ENCODE assay signal across 8 cellular contexts in genomic region chr14:24036180-24036962, GRCh38. TPM values are rescaled to one million over a fixed set of nuclear protein-coding genes. Genes with fewer than 3 reads are reported as not detected.
DNase-seq lines count a peak whose midpoint lies in the region; ATAC-seq and TF ChIP-seq lines count a peak whose summit lies in the region.
"Not testable (repeated sequence)": the region's sequence is repeated elsewhere in the genome, so short reads cannot be mapped to it uniquely, and the experiment has no call there.

No MANE protein-coding gene starts in this region.

- not testable (repeated sequence) for H3K36me3 Mint-ChIP-seq in activated CD8-positive, alpha-beta T cell treated with anti-CD3 and anti-CD28 coated beads for 36 hours (ENCODE audit: low read depth)

- H3K9me3 Mint-ChIP-seq in activated CD8-positive, alpha-beta T cell treated with anti-CD3 and anti-CD28 coated beads for 36 hours, result not testable (repeated sequence)

- H3K36me3 ChIP-seq in ectodermal cell (ENCODE audit: control insufficient read depth, insufficient read depth, low read length); liver (ENCODE audit: control insufficient read depth in 4 of 4, insufficient read depth in 3 of 4, low read depth in 1 of 4, low read length in 3 of 4): not testable (repeated sequence)

- DNase-seq in CD1c-positive myeloid dendritic cell (ENCODE audit: extremely low spot score) (peak; percentile 62), HUDEP-2 (lab: John Stamatoyannopoulos, UW; ENCODE audit: unreplicated experiment in 76 of 76) (peak in 75 of 76 experiments; percentile 34 to 89 (median 80)), NCI-H82 treated with DMSO at 0.1 percent for 48 hours (lab: John Stamatoyannopoulos, UW; ENCODE audit: unreplicated experiment) (peak; percentile 71)
- peak; percentile 75 for DNase-seq in activated CD8-positive, alpha-beta T cell treated with anti-CD3 and anti-CD28 coated beads for 36 hours
- DNase-seq in stimulated activated CD4-positive, alpha-beta T cell treated with anti-CD3 and anti-CD28 coated beads, Interleukin-1b, Interleukin-23, amount 100 ng/mL, for 48 hours, result peak; percentile 53

- peak; percentile 73 for TF ChIP-seq CTCF in activated CD8-positive, alpha-beta T cell treated with anti-CD3 and anti-CD28 coated beads for 36 hours (IDR thresholded peaks at IDR 0.05)
- TF ChIP-seq CTCF in liver (IDR thresholded peaks at IDR 0.05; ENCODE audit: low read depth, low read length, missing input control), result peak; percentile 63

- H3K4me3 Mint-ChIP-seq in activated CD8-positive, alpha-beta T cell treated with anti-CD3 and anti-CD28 coated beads for 36 hours, result peak overlapping the region; percentile 82

- H3K4me1 ChIP-seq in ectodermal cell (ENCODE audit: control insufficient read depth, insufficient read depth, low read length), result not testable (repeated sequence)
- H3K4me1 ChIP-seq in liver (ENCODE audit: control insufficient read depth in 4 of 4, insufficient read depth in 4 of 4, low read length in 3 of 4), result peaks cover 10 to 16% (median 13%) of the 10 kb centered on the region in 4 donors

- H3K27me3 ChIP-seq in ectodermal cell (ENCODE audit: control insufficient read depth, insufficient read depth, low read length, poor library complexity, severe bottlenecking); liver (ENCODE audit: control insufficient read depth in 4 of 4, insufficient read depth in 4 of 4, low read length in 3 of 4): not testable (repeated sequence)

- not testable (repeated sequence) for H3K4me1 Mint-ChIP-seq in activated CD8-positive, alpha-beta T cell treated with anti-CD3 and anti-CD28 coated beads for 36 hours (ENCODE audit: low read depth)

- not testable (repeated sequence) for H3K27me3 Mint-ChIP-seq in activated CD8-positive, alpha-beta T cell treated with anti-CD3 and anti-CD28 coated beads for 36 hours

- H3K27ac ChIP-seq in ectodermal cell (ENCODE audit: insufficient read depth, low read depth, low read length, poor library complexity, severe bottlenecking) (peak overlapping the region; percentile 53), liver (ENCODE audit: low read depth in 1 of 2, low read length in 2 of 2) (peak overlapping the region; percentile 82 to 86)

- intact Hi-C loops in activated CD8-positive, alpha-beta T cell treated with anti-CD3 and anti-CD28 coated beads for 36 hours (cut with micrococcal nuclease), result loop anchor here (2.0 kb wide), 1 partner anchor 22 kb away; no protein-coding TSS in a partner anchor

- WGBS in ectodermal cell, 2 experiments, result 0 to 1% methylated on average over 50 of the region's 50 CpGs
- WGBS in liver, result under 1% methylated on average over 50 of the region's 50 CpGs

- TF ChIP-seq RAD21 in liver (IDR thresholded peaks at IDR 0.05), result peak; percentile 82 to 85

- CTCF ChIA-PET in activated CD8-positive, alpha-beta T cell treated with anti-CD3 and anti-CD28 coated beads for 36 hours (lab: Charles Lee), result interaction anchor here (0.7 to 2.8 kb wide), 5 partner anchors 9 to 72 kb away, joined by 3 to 9 read pairs (median 3); no protein-coding TSS in a partner anchor

- POLR2A ChIA-PET in activated CD8-positive, alpha-beta T cell treated with anti-CD3 and anti-CD28 coated beads for 36 hours (lab: Charles Lee), result not testable (repeated sequence)

- ATAC-seq in GM19463 (IDR thresholded peaks at IDR 0.05; ENCODE audit: unreplicated experiment), result peak; percentile 85
- ATAC-seq in activated CD8-positive, alpha-beta T cell treated with anti-CD3 and anti-CD28 coated beads for 36 hours, result peak; percentile 84

- peak overlapping the region; percentile 75 for H3K27ac Mint-ChIP-seq in activated CD8-positive, alpha-beta T cell treated with anti-CD3 and anti-CD28 coated beads for 36 hours

- H3K9ac ChIP-seq in liver (ENCODE audit: low read depth in 1 of 2, low read length in 2 of 2), result peak overlapping the region; percentile 54 to 82

- H3K4me3 ChIP-seq in ectodermal cell (ENCODE audit: insufficient read depth, low read depth, low read length) (peak overlapping the region; percentile 53), liver (ENCODE audit: low read depth in 1 of 3, low read length in 3 of 3) (peak overlapping the region; percentile 53 to 84 (median 79))

- H3K9me3 ChIP-seq in ectodermal cell (ENCODE audit: control insufficient read depth, low read length); liver (ENCODE audit: control insufficient read depth in 4 of 4, low read length in 3 of 4): not testable (repeated sequence)

TF ChIP-seq in liver, 16 proteins besides CTCF, POLR2A, EP300 and RAD21:
- TF ChIP-seq HNF4A (conservative IDR thresholded peaks at IDR 0.05) (peak; percentile 1 to 38), NR2F2 (IDR thresholded peaks at IDR 0.05) (peak; percentile 29), SP1 (IDR thresholded peaks at IDR 0.05) (peak; percentile 13), TAF1 (conservative IDR thresholded peaks at IDR 0.05) (peak; percentile 70), RXRA (IDR thresholded peaks at IDR 0.05) (peak; percentile 8 to 51), REST (IDR thresholded peaks at IDR 0.05) (peak; percentile 58)
TF ChIP-seq in liver: peak in this region for 6; not testable (repeated sequence) for 10.

RNA-seq across cellular contexts. Expression of gene CARMIL3, which starts 15.4 kb away (rescaled TPM):
- under 1 TPM; 0.63 to 0.83 TPM for total RNA-seq in activated CD8-positive, alpha-beta T cell treated with anti-CD3 and anti-CD28 coated beads for 36 hours
- polyA plus RNA-seq in ectodermal cell (2013, experiment 1 of 4), result 2.8 TPM
- polyA plus RNA-seq in ectodermal cell (2013, experiment 2 of 4), result 1.9 TPM
- polyA plus RNA-seq in ectodermal cell (2013, experiment 3 of 4), result 1.9 TPM
- 2.2 TPM for polyA plus RNA-seq in ectodermal cell (2013, experiment 4 of 4)
- under 1 TPM; 0.05 to 0.17 TPM for total RNA-seq in liver
- polyA plus RNA-seq in liver, result under 1 TPM; 0.17 TPM

RNA-seq across cellular contexts. Expression of gene CPNE6, which starts 35.0 kb away (rescaled TPM):
- not detected for total RNA-seq in activated CD8-positive, alpha-beta T cell treated with anti-CD3 and anti-CD28 coated beads for 36 hours
- not detected for polyA plus RNA-seq in ectodermal cell (2013, experiment 1 of 4)
- not detected for polyA plus RNA-seq in ectodermal cell (2013, experiment 2 of 4)
- not detected for polyA plus RNA-seq in ectodermal cell (2013, experiment 3 of 4)
- not detected for polyA plus RNA-seq in ectodermal cell (2013, experiment 4 of 4)
- not detected for total RNA-seq in liver
- polyA plus RNA-seq in liver, result under 1 TPM; 0.05 to 0.17 TPM

RNA-seq across cellular contexts. Expression of gene DHRS4L2, which starts 47.6 kb away (rescaled TPM):
- 10 to 100 TPM; 20.8 to 24.3 TPM for total RNA-seq in activated CD8-positive, alpha-beta T cell treated with anti-CD3 and anti-CD28 coated beads for 36 hours
- polyA plus RNA-seq in ectodermal cell (2013, experiment 1 of 4), result 15.6 TPM
- polyA plus RNA-seq in ectodermal cell (2013, experiment 2 of 4), result 16.0 TPM
- 12.4 TPM for polyA plus RNA-seq in ectodermal cell (2013, experiment 3 of 4)
- polyA plus RNA-seq in ectodermal cell (2013, experiment 4 of 4), result 14.2 TPM
- 10 to 100 TPM; 16.7 to 56.8 TPM for total RNA-seq in liver
- polyA plus RNA-seq in liver, result 10 to 100 TPM; 40.8 to 47.2 TPM

RNA-seq across cellular contexts. Expression of gene PCK2, which starts 57.7 kb away (rescaled TPM):
- 10 to 100 TPM; 90.3 to 93.1 TPM for total RNA-seq in activated CD8-positive, alpha-beta T cell treated with anti-CD3 and anti-CD28 coated beads for 36 hours
- 12.9 TPM for polyA plus RNA-seq in ectodermal cell (2013, experiment 1 of 4)
- 12.0 TPM for polyA plus RNA-seq in ectodermal cell (2013, experiment 2 of 4)
- polyA plus RNA-seq in ectodermal cell (2013, experiment 3 of 4), result 12.2 TPM
- polyA plus RNA-seq in ectodermal cell (2013, experiment 4 of 4), result 12.8 TPM
- 100 to 1,000 TPM in 1 of 2 donors, 10 to 100 TPM in 1; 39.8 to 205 TPM for total RNA-seq in liver
- polyA plus RNA-seq in liver, result 100 to 1,000 TPM; 236 to 250 TPM

Comparison
In these comparisons a context has a peak if more than half of its experiments do, and no peak if none do; other contexts are left out.
1. Peak in every context shown above with its lines: DNase-seq, ATAC-seq, H3K4me3 ChIP-seq and H3K27ac ChIP-seq.